ENCODE assay signal across 1 cellular context in genomic region chr5:96493189-96493790, GRCh38.
TF ChIP-seq lines count a peak whose summit lies in the region.

No MANE protein-coding gene starts in this region.

TF ChIP-seq in GM23338, 12 proteins besides CTCF, POLR2A, EP300 and RAD21 (continued from another document):
- TF ChIP-seq ZNF462 (CRISPR knock-in tag; IDR thresholded peaks at IDR 0.05) = no peak
- TF ChIP-seq EZH2phosphoT487 (IDR thresholded peaks at IDR 0.05; ENCODE audit: unreplicated experiment) = no peak
